In genomic region chr6:142900467-142900961, GRCh38 we compare ENCODE assay signal across 14 cellular contexts. TPM values are rescaled to one million over a fixed set of nuclear protein-coding genes. Genes with fewer than 3 reads are reported as not detected.
DNase-seq lines count a peak whose midpoint lies in the region; ATAC-seq and TF ChIP-seq lines count a peak whose summit lies in the region.
"Had no signal": no experiment of that assay in that cellular context is flagged by ENCODE, and none has a peak within 500 bp of the region (broad histone marks: within the 10 kb centered on the region; RNA-seq: fewer than 3 reads in every experiment).

No MANE protein-coding gene starts in this region.

- H3K4me3 ChIP-seq in cardiac fibroblast (replicated peaks in 1 of 2; ENCODE audit: low read depth in 2 of 2, low read length in 2 of 2) (no peak overlapping the region), mucosa of descending colon (no peak overlapping the region), lower lobe of right lung (no peak overlapping the region)
- H3K4me3 ChIP-seq: uterus had no signal

- H3K4me1 Mint-ChIP-seq in naive thymus-derived CD8-positive, alpha-beta T cell: peaks cover 22 to 63% (median 44%) of the 10 kb centered on the region in 4 donors

- no peaks in the 10 kb centered on the region for H3K27me3 ChIP-seq in lower lobe of right lung (ENCODE audit: low read depth)
- H3K27me3 ChIP-seq: uterus had no signal

- no peaks in the 10 kb centered on the region for H3K4me1 ChIP-seq in mucosa of descending colon (ENCODE audit: low read depth)
- H3K4me1 ChIP-seq in lower lobe of right lung: peaks cover 15% of the 10 kb centered on the region
- H3K4me1 ChIP-seq: uterus had no signal

- H3K27me3 Mint-ChIP-seq in naive thymus-derived CD8-positive, alpha-beta T cell: no peaks in the 10 kb centered on the region
- H3K27me3 Mint-ChIP-seq: natural killer cell treated with Interleukin-12 subunit alpha and Interleukin-12 subunit beta and Interleukin-15 and Interleukin-18, amount 100 ng/mL, for 72 hours had no signal

- POLR2A ChIA-PET in naive thymus-derived CD8-positive, alpha-beta T cell (lab: Charles Lee): interaction anchor here (0.7 to 8.3 kb wide), 12 partner anchors 9 to 96 kb away, joined by 3 to 106 read pairs (median 6); no protein-coding TSS in a partner anchor

- no peaks in the 10 kb centered on the region for H3K9me3 Mint-ChIP-seq in naive thymus-derived CD8-positive, alpha-beta T cell
- H3K9me3 Mint-ChIP-seq: natural killer cell treated with Interleukin-12 subunit alpha and Interleukin-12 subunit beta and Interleukin-15 and Interleukin-18, amount 100 ng/mL, for 72 hours had no signal

- H3K4me3 Mint-ChIP-seq in naive thymus-derived CD8-positive, alpha-beta T cell: peak overlapping the region in 8 of 10 donors; percentile 50 to 82 (median 76)
- H3K4me3 Mint-ChIP-seq: natural killer cell treated with Interleukin-12 subunit alpha and Interleukin-12 subunit beta and Interleukin-15 and Interleukin-18, amount 100 ng/mL, for 72 hours had no signal

- peak; percentile 38 for DNase-seq in stimulated activated CD4-positive, alpha-beta T cell treated with anti-CD3 and anti-CD28 coated beads, Interleukin-4, amount 100 ng/mL, for 24 hours
- DNase-seq in stimulated activated CD4-positive, alpha-beta T cell treated with anti-CD3 and anti-CD28 coated beads, Interleukin-2, amount 100 ng/mL, for 48 hours: no peak
- DNase-seq in cardiac fibroblast (ENCODE audit: low read depth in 2 of 2) (peak; percentile 20 to 37), mucosa of descending colon (no peak), lower lobe of right lung (no peak), HuH-7.5 (ENCODE audit: low spot score) (no peak)
- DNase-seq in naive thymus-derived CD8-positive, alpha-beta T cell: peak; percentile 15 to 94 (median 80)
- DNase-seq: MM.1S, NCI-H774, uterus had no signal

- peak; percentile 74 to 84 for ATAC-seq in naive thymus-derived CD8-positive, alpha-beta T cell
- no peak for ATAC-seq in mucosa of descending colon
- ATAC-seq in GM21717 (IDR thresholded peaks at IDR 0.05; ENCODE audit: unreplicated experiment): no peak
- ATAC-seq in lower lobe of right lung: no peak
- ATAC-seq: natural killer cell treated with Interleukin-12 subunit alpha and Interleukin-12 subunit beta and Interleukin-15 and Interleukin-18, amount 100 ng/mL, for 72 hours; SK-N-SH treated with all-trans-retinoic acid at 6 μM for 48 hours had no signal

- peak overlapping the region in 2 of 10 donors; percentile 95 to 98 for H3K27ac Mint-ChIP-seq in naive thymus-derived CD8-positive, alpha-beta T cell

- H3K27ac ChIP-seq in lower lobe of right lung: no peak overlapping the region
- H3K27ac ChIP-seq: C4-2B, uterus had no signal

- TF ChIP-seq CTCF in cardiac fibroblast (IDR thresholded peaks at IDR 0.05; ENCODE audit: low read depth, low read length) (no peak), mucosa of descending colon (IDR thresholded peaks at IDR 0.05) (no peak), lower lobe of right lung (IDR thresholded peaks at IDR 0.05) (no peak)

- peaks cover 0 to 5% (median 3%) of the 10 kb centered on the region in 3 donors for H3K36me3 Mint-ChIP-seq in naive thymus-derived CD8-positive, alpha-beta T cell

- intact Hi-C loops in mucosa of descending colon (cut with DNase I, micrococcal nuclease): no loop called here
- intact Hi-C loops in lower lobe of right lung (cut with DNase I): no loop called here

- no peaks in the 10 kb centered on the region for H3K9me3 ChIP-seq in mucosa of descending colon
- H3K9me3 ChIP-seq in lower lobe of right lung: no peaks in the 10 kb centered on the region
- H3K9me3 ChIP-seq: uterus had no signal

- H3K36me3 ChIP-seq in mucosa of descending colon (ENCODE audit: low read depth) (no peaks in the 10 kb centered on the region), lower lobe of right lung (no peaks in the 10 kb centered on the region)
- H3K36me3 ChIP-seq: uterus had no signal

RNA-seq across cellular contexts. Expression of gene HIVEP2, which starts 44.5 kb away (rescaled TPM):
- 10 to 100 TPM; 84.8 to 99.2 TPM for total RNA-seq in naive thymus-derived CD8-positive, alpha-beta T cell
- 10 to 100 TPM in 2 of 3 donors, 1 to 10 TPM in 1; 6.5 to 17.1 (median 12.5) TPM for polyA plus RNA-seq in naive thymus-derived CD8-positive, alpha-beta T cell
- total RNA-seq in mucosa of descending colon: 10 to 100 TPM in 2 of 3 donors, 1 to 10 TPM in 1; 7.8 to 17.7 (median 11.3) TPM
- total RNA-seq in lower lobe of right lung: 13.1 TPM

Comparison
In these comparisons a context has a peak if more than half of its experiments do, and no peak if none do; other contexts are left out.
1. DNase-seq: peak in stimulated activated CD4-positive, alpha-beta T cell treated with anti-CD3 and anti-CD28 coated beads, Interleukin-4, amount 100 ng/mL, for 24 hours (single experiment), cardiac fibroblast (2 of 2) and naive thymus-derived CD8-positive, alpha-beta T cell (10 of 10); none in stimulated activated CD4-positive, alpha-beta T cell treated with anti-CD3 and anti-CD28 coated beads, Interleukin-2, amount 100 ng/mL, for 48 hours (0 of 2), mucosa of descending colon (0 of 3), lower lobe of right lung (single experiment) and HuH-7.5 (single experiment).
2. ATAC-seq: peak in naive thymus-derived CD8-positive, alpha-beta T cell (2 of 2); none in mucosa of descending colon (single experiment), GM21717 (single experiment) and lower lobe of right lung (0 of 2).